In the genomic region with DNA sequence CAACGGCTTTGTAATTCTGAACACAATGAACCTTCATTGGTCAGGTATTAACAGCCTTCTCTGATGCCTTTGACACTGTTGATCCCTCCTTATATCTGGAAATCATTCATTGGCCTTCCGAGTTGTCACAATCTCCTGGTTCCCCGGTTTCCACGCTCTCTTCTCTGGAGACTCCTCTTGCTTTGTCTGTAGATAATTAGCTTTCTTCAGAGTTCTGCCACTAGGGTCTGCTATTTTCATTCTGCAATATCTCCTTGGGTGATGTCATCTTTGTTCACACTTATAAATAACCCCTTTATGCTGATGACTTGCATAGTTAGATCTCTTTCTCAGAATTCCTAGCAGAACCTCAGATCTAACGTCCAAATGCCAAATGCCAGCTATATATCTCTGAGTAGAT, we compare ENCODE assay signal across 10 cellular contexts.
A peak's percentile ranks its signal among the peaks of the same experiment; 100 is the strongest.
DNase-seq lines count a peak whose midpoint lies in the region; ATAC-seq, FAIRE-seq and TF ChIP-seq lines count a peak whose summit lies in the region.
"Had no signal": no experiment of that assay in that cellular context is flagged by ENCODE, and none has a peak within 500 bp of the region (broad histone marks: within the 10 kb centered on the region; RNA-seq: fewer than 3 reads in every experiment).

No MANE protein-coding gene starts in this region.

- H3K27me3 ChIP-seq in right atrium auricular region (no peaks in the 10 kb centered on the region), gastrocnemius medialis (no peaks in the 10 kb centered on the region)

- no peak for TF ChIP-seq POLR2A in gastrocnemius medialis (IDR thresholded peaks at IDR 0.05)

- no peak for FAIRE-seq in frontal cortex (lab: Jason Lieb, UNC)

- CTCF ChIA-PET in RWPE1 (lab: Yijun Ruan, JAX) = interaction anchor here (0.6 kb wide), 2 partner anchors 12 to 282 kb away, joined by 3 to 6 read pairs; no protein-coding TSS in a partner anchor

- intact Hi-C loops in gastrocnemius medialis (cut with DNase I; ENCODE audit: low total_unique reads) = no loop called here

- H3K4me1 ChIP-seq in right atrium auricular region = no peaks in the 10 kb centered on the region
- no peaks in the 10 kb centered on the region for H3K4me1 ChIP-seq in gastrocnemius medialis

- H3K36me3 ChIP-seq in right atrium auricular region = no peaks in the 10 kb centered on the region
- no peaks in the 10 kb centered on the region for H3K36me3 ChIP-seq in gastrocnemius medialis

- H3K9me3 ChIP-seq in right atrium auricular region = no peaks in the 10 kb centered on the region
- H3K9me3 ChIP-seq in gastrocnemius medialis = no peaks in the 10 kb centered on the region

- TF ChIP-seq CTCF in AG09309 (IDR thresholded peaks at IDR 0.05; ENCODE audit: control insufficient read depth, insufficient read depth, low read depth, low read length, missing control alignments) (peak; percentile 46), RWPE1 (conservative IDR thresholded peaks at IDR 0.05; ENCODE audit: low read depth) (no peak), right atrium auricular region (IDR thresholded peaks at IDR 0.05) (peak; percentile 21 to 38), gastrocnemius medialis (IDR thresholded peaks at IDR 0.05 in 4 of 5, conservative IDR thresholded peaks at IDR 0.05 in 1 of 5) (no peak)

- ATAC-seq in HG02610 (IDR thresholded peaks at IDR 0.05; ENCODE audit: unreplicated experiment) = no peak
- no peak for ATAC-seq in GM21447 (IDR thresholded peaks at IDR 0.05; ENCODE audit: unreplicated experiment)
- no peak for ATAC-seq in gastrocnemius medialis

- in situ Hi-C loops in gastrocnemius medialis (cut with MboI; ENCODE audit: low sequenced_read_pairs in 4 of 4) = no loop called here

- POLR2A ChIA-PET in RWPE1 (lab: Yijun Ruan, JAX; ENCODE audit: low non-redundant PET) = no interaction called here

- H3K27ac ChIP-seq in RWPE1 (no peak overlapping the region), right atrium auricular region (no peak overlapping the region), gastrocnemius medialis (no peak overlapping the region)

- DNase-seq in AG09309 (ENCODE audit: low read depth) (no peak), HCEC 1CT (peak; percentile 75), RWPE1 (ENCODE audit: low spot score) (peak; percentile 3), right atrium auricular region (ENCODE audit: low spot score) (no peak), frontal cortex (ENCODE audit: low spot score in 2 of 2) (no peak), gastrocnemius medialis (no peak)
- DNase-seq: activated T-cell treated with anti-CD3 and anti-CD28 coated beads, Interleukin-2, amount 50 U/mL, for 1 hour; effector CD8-positive, alpha-beta T cell had no signal

- H3K4me3 ChIP-seq in AG09309 (ENCODE audit: control insufficient read depth, low read depth, low read length) (no peak overlapping the region), right atrium auricular region (no peak overlapping the region), gastrocnemius medialis (no peak overlapping the region)

Comparison
In these comparisons a context has a peak if more than half of its experiments do, and no peak if none do; other contexts are left out.
1. DNase-seq: peak in HCEC 1CT (single experiment) and RWPE1 (single experiment); none in AG09309 (single experiment), right atrium auricular region (single experiment), frontal cortex (0 of 2) and gastrocnemius medialis (0 of 2).
2. CTCF ChIP-seq: peak in AG09309 (single experiment) and right atrium auricular region (2 of 2); none in RWPE1 (single experiment) and gastrocnemius medialis (0 of 5).